In genomic region chr7:97006146-97006950, GRCh38 we compare ENCODE assay signal across 1 cellular context.
TF ChIP-seq lines count a peak whose summit lies in the region.

No MANE protein-coding gene starts in this region.

TF ChIP-seq in GM12878, 131 proteins besides CTCF, POLR2A, EP300 and RAD21 (continued from another document):
- TF ChIP-seq ATF3 (IDR thresholded peaks at IDR 0.05; ENCODE audit: borderline replicate concordance, extremely low read depth, low read depth, low read length): no peak
- no peak for TF ChIP-seq MAX (IDR thresholded peaks at IDR 0.05; ENCODE audit: low read depth, low read length)
- no peak for TF ChIP-seq MLLT1 (IDR thresholded peaks at IDR 0.05)
- no peak for TF ChIP-seq TCF3 (IDR thresholded peaks at IDR 0.05; ENCODE audit: borderline replicate concordance, insufficient read depth, low read depth, low read length)
- no peak for TF ChIP-seq IRF4 (IDR thresholded peaks at IDR 0.05; ENCODE audit: low read depth, low read length)
- no peak for TF ChIP-seq SP1 (IDR thresholded peaks at IDR 0.05; ENCODE audit: low read depth, low read length)
- TF ChIP-seq PAX5 (IDR thresholded peaks at IDR 0.05; ENCODE audit: borderline replicate concordance, low read depth, low read length): no peak
- no peak for TF ChIP-seq LARP7 (IDR thresholded peaks at IDR 0.05)
- TF ChIP-seq ATF2 (IDR thresholded peaks at IDR 0.05; ENCODE audit: low read length): no peak
